1 cellular context compared by ENCODE assay signal in the genomic region with DNA sequence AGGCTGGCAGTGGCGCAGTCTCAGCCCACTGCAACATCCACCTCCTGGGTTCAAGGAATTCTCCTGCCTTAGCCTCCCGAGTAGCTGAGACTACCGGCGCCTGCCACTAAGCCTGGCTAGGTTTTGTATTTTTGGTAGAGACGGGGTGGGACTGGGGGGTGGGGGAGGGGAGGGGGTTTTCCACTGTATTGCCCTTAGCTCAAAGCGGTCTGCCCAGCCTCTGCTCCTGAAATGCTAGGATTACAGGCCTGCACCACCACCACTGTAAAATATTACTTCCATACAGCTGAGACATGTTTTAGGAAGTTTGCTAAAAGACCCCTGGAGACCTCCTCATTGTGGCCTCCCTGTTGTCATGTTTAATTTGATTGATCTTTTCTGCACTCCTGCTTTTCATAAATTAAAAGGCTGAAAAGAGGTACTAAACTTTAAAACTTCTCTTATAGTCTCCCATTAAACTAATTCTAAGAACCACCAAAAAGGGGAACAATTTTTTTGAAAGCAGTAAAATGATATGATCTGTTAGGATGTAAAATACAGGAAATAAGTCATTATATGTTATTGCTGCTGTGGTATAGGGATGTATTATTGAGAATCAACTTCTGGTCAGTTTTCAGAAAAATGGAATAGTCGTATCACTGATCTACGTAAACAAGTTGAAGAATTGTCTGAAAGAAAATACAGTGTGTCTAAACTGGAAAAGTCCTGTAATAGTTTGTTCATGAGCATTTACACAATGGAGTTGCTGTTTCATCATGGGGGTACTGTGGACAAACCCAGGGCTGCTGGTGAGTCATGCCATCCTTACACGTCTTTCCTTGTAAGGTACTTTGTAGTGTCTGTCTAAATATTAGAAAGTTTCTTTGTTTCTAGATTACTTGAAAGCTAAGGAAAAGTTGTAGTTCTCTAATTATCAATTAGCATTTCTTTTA.
TF ChIP-seq lines count a peak whose summit lies in the region.

No MANE protein-coding gene starts in this region.

TF ChIP-seq in HepG2, 621 proteins besides CTCF, POLR2A, EP300 and RAD21 (continued from another document):
- TF ChIP-seq, protein P1, sequence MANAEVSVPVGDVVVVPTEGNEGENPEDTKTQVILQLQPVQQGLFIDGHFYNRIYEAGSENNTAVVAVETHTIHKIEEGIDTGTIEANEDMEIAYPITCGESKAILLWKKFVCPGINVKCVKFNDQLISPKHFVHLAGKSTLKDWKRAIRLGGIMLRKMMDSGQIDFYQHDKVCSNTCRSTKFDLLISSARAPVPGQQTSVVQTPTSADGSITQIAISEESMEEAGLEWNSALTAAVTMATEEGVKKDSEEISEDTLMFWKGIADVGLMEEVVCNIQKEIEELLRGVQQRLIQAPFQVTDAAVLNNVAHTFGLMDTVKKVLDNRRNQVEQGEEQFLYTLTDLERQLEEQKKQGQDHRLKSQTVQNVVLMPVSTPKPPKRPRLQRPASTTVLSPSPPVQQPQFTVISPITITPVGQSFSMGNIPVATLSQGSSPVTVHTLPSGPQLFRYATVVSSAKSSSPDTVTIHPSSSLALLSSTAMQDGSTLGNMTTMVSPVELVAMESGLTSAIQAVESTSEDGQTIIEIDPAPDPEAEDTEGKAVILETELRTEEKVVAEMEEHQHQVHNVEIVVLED (CRISPR knock-in tag; IDR thresholded peaks at IDR 0.05; ENCODE audit: borderline replicate concordance), result no peak
- TF ChIP-seq AGO1 (IDR thresholded peaks at IDR 0.05; ENCODE audit: low read depth, low read length, poor library complexity, severe bottlenecking) (no peak), FOXP1 (IDR thresholded peaks at IDR 0.05) (no peak), FOXP1 (CRISPR knock-in tag; IDR thresholded peaks at IDR 0.05) (peak; percentile 36; the same call in 1 of the 2 replicates), GATAD1 (CRISPR knock-in tag; IDR thresholded peaks at IDR 0.05) (0 out of 2 replicates have a peak, but pooled peaks have one; percentile 26), SOX5 (CRISPR knock-in tag; IDR thresholded peaks at IDR 0.05; ENCODE audit: borderline replicate concordance) (peak; percentile 68; the same call in 1 of the 2 replicates), SOX13 (IDR thresholded peaks at IDR 0.05) (0 out of 2 replicates have a peak, but pooled peaks have one; percentile 18), SOX13 (CRISPR knock-in tag; conservative IDR thresholded peaks at IDR 0.05 in 1 of 2, IDR thresholded peaks at IDR 0.05 in 1 of 2) (peak in 1 of 2 experiments; percentile 72; a peak in 2 of 4 replicates), ZSCAN5A (CRISPR knock-in tag; IDR thresholded peaks at IDR 0.05; ENCODE audit: borderline replicate concordance) (no peak), FOXA1 (IDR thresholded peaks at IDR 0.05) (no peak), FOXA1 (CRISPR knock-in tag; IDR thresholded peaks at IDR 0.05) (0 out of 2 replicates have a peak, but pooled peaks have one; percentile 33), THYN1 (CRISPR knock-in tag; IDR thresholded peaks at IDR 0.05; ENCODE audit: borderline replicate concordance, low read depth) (no peak), BCL6 (CRISPR knock-in tag; IDR thresholded peaks at IDR 0.05) (peak; percentile 61; the same call in 1 of the 2 replicates), SOX6 (IDR thresholded peaks at IDR 0.05) (no peak), SOX6 (CRISPR knock-in tag; IDR thresholded peaks at IDR 0.05) (peak; percentile 57; the same call in 1 of the 2 replicates), CEBPB (IDR thresholded peaks at IDR 0.05; ENCODE audit: borderline replicate concordance, low read depth, low read length) (peak; percentile 47; the same call in 1 of the 2 replicates), TCF7 (IDR thresholded peaks at IDR 0.05; ENCODE audit: low read depth) (peak; percentile 16; the same call in 1 of the 2 replicates), FOXA3 (CRISPR knock-in tag; IDR thresholded peaks at IDR 0.05) (peak; percentile 69), FOSL1 (CRISPR knock-in tag; IDR thresholded peaks at IDR 0.05; ENCODE audit: borderline replicate concordance) (peak; percentile 51; the same call in 1 of the 2 replicates), NCOA2 (CRISPR knock-in tag; IDR thresholded peaks at IDR 0.05) (peak; percentile 30; the same call in 1 of the 2 replicates), CREB1 (IDR thresholded peaks at IDR 0.05) (no peak), CREB1 (CRISPR knock-in tag; IDR thresholded peaks at IDR 0.05) (0 out of 2 replicates have a peak, but pooled peaks have one; percentile 34), RBM22 (optimal IDR thresholded peaks at IDR 0.05; ENCODE audit: low read length) (no peak), SAP130 (CRISPR knock-in tag; IDR thresholded peaks at IDR 0.05; ENCODE audit: low read depth) (peak; percentile 38), ATF7 (IDR thresholded peaks at IDR 0.05) (no peak), ATF7 (CRISPR knock-in tag; IDR thresholded peaks at IDR 0.05) (no peak), HOXA5 (CRISPR knock-in tag; IDR thresholded peaks at IDR 0.05) (no peak), HMG20A (CRISPR knock-in tag; IDR thresholded peaks at IDR 0.05; ENCODE audit: borderline replicate concordance) (peak; percentile 57; the same call in 1 of the 2 replicates), TBP (CRISPR knock-in tag; IDR thresholded peaks at IDR 0.05) (no peak), FOSL2 (CRISPR knock-in tag; IDR thresholded peaks at IDR 0.05) (peak; percentile 96), ZGPAT (CRISPR knock-in tag; IDR thresholded peaks at IDR 0.05) (0 out of 2 replicates have a peak, but pooled peaks have one; percentile 49), GATAD2A (CRISPR knock-in tag; IDR thresholded peaks at IDR 0.05) (peak; percentile 84), ZNF101 (CRISPR knock-in tag; IDR thresholded peaks at IDR 0.05; ENCODE audit: borderline replicate concordance, low read depth) (no peak), ATF3 (CRISPR knock-in tag; IDR thresholded peaks at IDR 0.05) (peak; percentile 65), ATF4 (CRISPR knock-in tag; IDR thresholded peaks at IDR 0.05) (peak in 1 of 2 experiments; percentile 61; a peak in 1 of 4 replicates), CEBPG (CRISPR knock-in tag; IDR thresholded peaks at IDR 0.05) (peak; percentile 68), TEAD3 (CRISPR knock-in tag; optimal IDR thresholded peaks at IDR 0.05; ENCODE audit: borderline replicate concordance) (no peak), ZNF317 (CRISPR knock-in tag; IDR thresholded peaks at IDR 0.05) (no peak)
- TF ChIP-seq, protein P2, sequence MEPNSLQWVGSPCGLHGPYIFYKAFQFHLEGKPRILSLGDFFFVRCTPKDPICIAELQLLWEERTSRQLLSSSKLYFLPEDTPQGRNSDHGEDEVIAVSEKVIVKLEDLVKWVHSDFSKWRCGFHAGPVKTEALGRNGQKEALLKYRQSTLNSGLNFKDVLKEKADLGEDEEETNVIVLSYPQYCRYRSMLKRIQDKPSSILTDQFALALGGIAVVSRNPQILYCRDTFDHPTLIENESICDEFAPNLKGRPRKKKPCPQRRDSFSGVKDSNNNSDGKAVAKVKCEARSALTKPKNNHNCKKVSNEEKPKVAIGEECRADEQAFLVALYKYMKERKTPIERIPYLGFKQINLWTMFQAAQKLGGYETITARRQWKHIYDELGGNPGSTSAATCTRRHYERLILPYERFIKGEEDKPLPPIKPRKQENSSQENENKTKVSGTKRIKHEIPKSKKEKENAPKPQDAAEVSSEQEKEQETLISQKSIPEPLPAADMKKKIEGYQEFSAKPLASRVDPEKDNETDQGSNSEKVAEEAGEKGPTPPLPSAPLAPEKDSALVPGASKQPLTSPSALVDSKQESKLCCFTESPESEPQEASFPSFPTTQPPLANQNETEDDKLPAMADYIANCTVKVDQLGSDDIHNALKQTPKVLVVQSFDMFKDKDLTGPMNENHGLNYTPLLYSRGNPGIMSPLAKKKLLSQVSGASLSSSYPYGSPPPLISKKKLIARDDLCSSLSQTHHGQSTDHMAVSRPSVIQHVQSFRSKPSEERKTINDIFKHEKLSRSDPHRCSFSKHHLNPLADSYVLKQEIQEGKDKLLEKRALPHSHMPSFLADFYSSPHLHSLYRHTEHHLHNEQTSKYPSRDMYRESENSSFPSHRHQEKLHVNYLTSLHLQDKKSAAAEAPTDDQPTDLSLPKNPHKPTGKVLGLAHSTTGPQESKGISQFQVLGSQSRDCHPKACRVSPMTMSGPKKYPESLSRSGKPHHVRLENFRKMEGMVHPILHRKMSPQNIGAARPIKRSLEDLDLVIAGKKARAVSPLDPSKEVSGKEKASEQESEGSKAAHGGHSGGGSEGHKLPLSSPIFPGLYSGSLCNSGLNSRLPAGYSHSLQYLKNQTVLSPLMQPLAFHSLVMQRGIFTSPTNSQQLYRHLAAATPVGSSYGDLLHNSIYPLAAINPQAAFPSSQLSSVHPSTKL (CRISPR knock-in tag; IDR thresholded peaks at IDR 0.05), result peak; percentile 74
- TF ChIP-seq, protein P3, sequence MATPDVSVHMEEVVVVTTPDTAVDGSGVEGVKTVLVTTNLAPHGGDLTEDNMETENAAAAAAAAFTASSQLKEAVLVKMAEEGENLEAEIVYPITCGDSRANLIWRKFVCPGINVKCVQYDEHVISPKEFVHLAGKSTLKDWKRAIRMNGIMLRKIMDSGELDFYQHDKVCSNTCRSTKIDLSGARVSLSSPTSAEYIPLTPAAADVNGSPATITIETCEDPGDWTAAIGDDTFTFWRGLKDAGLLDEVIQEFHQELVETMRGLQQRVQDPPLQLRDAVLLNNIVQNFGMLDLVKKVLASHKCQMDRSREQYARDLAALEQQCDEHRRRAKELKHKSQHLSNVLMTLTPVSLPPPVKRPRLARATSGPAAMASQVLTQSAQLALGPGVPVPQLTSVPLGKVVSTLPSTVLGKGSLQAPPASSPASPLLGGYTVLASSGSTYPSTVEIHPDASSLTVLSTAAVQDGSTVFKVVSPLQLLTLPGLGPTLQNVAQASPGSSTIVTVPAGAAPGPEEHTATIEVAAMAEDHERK (CRISPR knock-in tag; IDR thresholded peaks at IDR 0.05; ENCODE audit: low read depth), result no peak
- TF ChIP-seq, protein P4, sequence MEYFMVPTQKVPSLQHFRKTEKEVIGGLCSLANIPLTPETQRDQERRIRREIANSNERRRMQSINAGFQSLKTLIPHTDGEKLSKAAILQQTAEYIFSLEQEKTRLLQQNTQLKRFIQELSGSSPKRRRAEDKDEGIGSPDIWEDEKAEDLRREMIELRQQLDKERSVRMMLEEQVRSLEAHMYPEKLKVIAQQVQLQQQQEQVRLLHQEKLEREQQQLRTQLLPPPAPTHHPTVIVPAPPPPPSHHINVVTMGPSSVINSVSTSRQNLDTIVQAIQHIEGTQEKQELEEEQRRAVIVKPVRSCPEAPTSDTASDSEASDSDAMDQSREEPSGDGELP (IDR thresholded peaks at IDR 0.05; ENCODE audit: borderline replicate concordance, low read depth), result no peak
